ENCODE assay signal across 8 cellular contexts in the genomic region with DNA sequence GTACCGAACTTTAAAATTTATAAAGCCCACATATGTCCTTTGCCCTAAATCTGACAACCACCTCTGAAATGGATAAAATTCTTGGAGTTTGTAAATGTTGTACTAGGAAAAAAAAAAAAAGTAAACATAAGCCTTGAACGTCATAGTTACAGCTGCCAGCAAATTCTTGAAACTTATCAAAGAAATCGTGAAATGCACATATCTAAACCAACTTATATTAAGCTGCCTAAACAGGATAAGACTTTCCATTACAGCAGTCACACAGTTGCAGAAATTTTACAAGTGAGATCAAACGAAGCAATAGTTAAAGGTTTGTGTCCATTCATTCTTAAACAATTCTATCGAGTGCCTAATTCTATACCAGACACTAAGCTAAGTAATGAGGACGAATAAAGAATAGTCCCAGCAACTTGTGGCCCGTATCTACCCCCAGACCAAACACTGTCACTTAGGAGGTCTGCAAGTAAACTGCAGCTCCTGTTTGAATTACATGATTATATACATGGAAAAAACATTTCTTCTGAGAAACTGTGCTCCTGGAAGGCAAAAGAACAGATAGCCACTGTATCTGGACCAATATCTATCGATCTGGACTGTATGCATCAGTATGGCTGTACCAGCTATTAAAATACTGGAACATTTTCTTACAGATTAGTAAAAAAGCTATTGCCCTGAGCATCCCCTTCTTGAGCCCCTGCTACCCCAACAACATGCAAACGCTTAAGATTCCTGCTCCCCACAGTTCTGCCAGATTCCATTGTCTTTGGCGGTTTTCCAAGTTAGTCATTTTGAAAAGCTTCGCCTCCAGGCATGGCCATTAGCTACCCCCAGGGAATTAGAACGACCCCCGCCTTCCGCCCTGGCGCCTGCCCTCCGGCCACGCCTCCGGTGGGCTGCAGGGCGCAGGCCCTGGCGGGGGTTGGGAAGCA. TPM values are rescaled to one million over a fixed set of nuclear protein-coding genes. Genes with fewer than 3 reads are reported as not detected.
DNase-seq lines count a peak whose midpoint lies in the region; ATAC-seq and TF ChIP-seq lines count a peak whose summit lies in the region.

No MANE protein-coding gene starts in this region.

- DNase-seq in AG10803 (ENCODE audit: low read depth) (peak; percentile 79), LHCN-M2 (ENCODE audit: low read depth) (peak; percentile 87), kidney glomerular epithelial cell (lab: John Stamatoyannopoulos, UW) (peak; percentile 50), thoracic aorta (ENCODE audit: low spot score) (no peak), epidermal melanocyte (ENCODE audit: insufficient read length, low spot score) (no peak)

- H3K27ac ChIP-seq in thoracic aorta = peak overlapping the region; percentile 59 to 77

- TF ChIP-seq CTCF in AG10803 (conservative IDR thresholded peaks at IDR 0.05; ENCODE audit: low read length) = no peak
- TF ChIP-seq CTCF in brain (conservative IDR thresholded peaks at IDR 0.05) = no peak
- TF ChIP-seq CTCF in thoracic aorta (IDR thresholded peaks at IDR 0.05) = no peak

- peak overlapping the region; percentile 14 for H3K4me3 ChIP-seq in AG10803 (ENCODE audit: low read length)
- peak overlapping the region; percentile 68 for H3K4me3 ChIP-seq in thoracic aorta

- no peaks in the 10 kb centered on the region for H3K9me3 ChIP-seq in thoracic aorta

- H3K9me3 Mint-ChIP-seq in brain = no peaks in the 10 kb centered on the region

- no peaks in the 10 kb centered on the region for H3K27me3 ChIP-seq in thoracic aorta (replicated peaks; ENCODE audit: insufficient read depth)

- peaks cover 27% of the 10 kb centered on the region for H3K4me1 Mint-ChIP-seq in brain

- H3K27me3 Mint-ChIP-seq in brain = peaks cover 13% of the 10 kb centered on the region

- H3K36me3 Mint-ChIP-seq in brain = peaks cover 4% of the 10 kb centered on the region

- no peaks in the 10 kb centered on the region for H3K36me3 ChIP-seq in thoracic aorta

- ATAC-seq in thoracic aorta (ENCODE audit: insufficient number of reproducible peaks, low FRiP score, low read depth) (no peak), GM18870 (IDR thresholded peaks at IDR 0.05; ENCODE audit: unreplicated experiment) (no peak), GM18867 (IDR thresholded peaks at IDR 0.05; ENCODE audit: unreplicated experiment) (no peak)

- peak overlapping the region; percentile 64 to 80 (median 78) for H3K4me3 Mint-ChIP-seq in brain

- H3K4me1 ChIP-seq in thoracic aorta (ENCODE audit: control insufficient read depth in 1 of 2, low read depth in 2 of 2) = peaks cover 5 to 14% of the 10 kb centered on the region in 2 donors

- H3K27ac Mint-ChIP-seq in brain = peak overlapping the region; percentile 14 to 94 (median 86)

RNA-seq across cellular contexts. Expression of a gene that starts 3.4 kb away (rescaled TPM):
- 44.6 and 45.5 TPM in 2 replicates for total RNA-seq in LHCN-M2 (2014; rRNA removed)
- 32.4 TPM for polyA plus RNA-seq in LHCN-M2 (2012)
- polyA plus RNA-seq in brain (ENCODE audit: insufficient read depth, low read depth, low replicate concordance) = 14.2 TPM
- 10 to 100 TPM; 24.9 to 44.8 TPM for total RNA-seq in thoracic aorta

Comparison
In these comparisons a context has a peak if more than half of its experiments do, and no peak if none do; other contexts are left out.
1. DNase-seq: peak in AG10803 (single experiment), LHCN-M2 (single experiment) and kidney glomerular epithelial cell (single experiment); none in thoracic aorta (single experiment) and epidermal melanocyte (single experiment).